ENCODE assay signal across 9 cellular contexts in the genomic region with DNA sequence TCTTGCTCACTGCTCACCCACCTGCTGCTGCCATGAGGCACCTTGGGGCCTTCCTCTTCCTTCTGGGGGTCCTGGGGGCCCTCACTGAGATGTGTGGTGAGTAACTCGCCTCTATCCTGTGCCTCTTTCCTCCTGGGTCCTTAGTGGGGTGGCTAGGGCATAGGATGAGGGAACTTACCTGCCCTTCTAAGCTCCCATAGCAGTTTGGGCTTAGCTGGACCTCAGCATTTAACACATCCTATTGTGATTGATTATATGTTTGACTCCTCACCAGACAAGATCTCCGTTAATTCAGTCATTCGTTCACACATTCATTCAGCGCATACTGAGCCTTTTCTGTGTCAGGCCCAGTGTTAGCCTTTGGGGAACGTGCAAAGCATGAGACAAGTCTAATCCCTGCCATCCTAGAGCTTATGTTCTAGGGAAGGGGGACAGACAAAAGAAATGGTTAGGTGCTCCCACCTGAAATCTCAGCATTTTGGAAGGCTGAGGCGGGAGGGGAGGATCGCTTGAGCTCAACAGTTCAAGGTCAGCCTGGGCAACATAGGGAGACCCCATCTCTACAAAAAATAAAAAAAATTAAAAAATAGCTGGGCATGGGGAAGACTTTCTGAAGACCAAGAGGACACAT. TPM values are rescaled to one million over a fixed set of nuclear protein-coding genes. Genes with fewer than 3 reads are reported as not detected.
DNase-seq lines count a peak whose midpoint lies in the region; ATAC-seq and TF ChIP-seq lines count a peak whose summit lies in the region.
"Had no signal": no experiment of that assay in that cellular context is flagged by ENCODE, and none has a peak within 500 bp of the region (broad histone marks: within the 10 kb centered on the region; RNA-seq: fewer than 3 reads in every experiment).

No MANE protein-coding gene starts in this region.

- CTCF ChIA-PET in activated CD4-positive, alpha-beta T cell treated with anti-CD3 and anti-CD28 coated beads, Interleukin-2, amount 10 ng/mL, durations not matched to agents 7 days and 5 days (lab: Charles Lee) = interaction anchor here (0.6 to 2.9 kb wide), 8 partner anchors 9 to 156 kb away, joined by 3 to 11 read pairs (median 4); no protein-coding TSS in a partner anchor
- CTCF ChIA-PET in GM10248 (lab: Yijun Ruan, JAX) = interaction anchor here (1.0 to 5.1 kb wide), 10 partner anchors 9 to 320 kb away, joined by 3 to 58 read pairs (median 10); a partner anchor contains a TSS

- DNase-seq in activated CD4-positive, alpha-beta T cell treated with anti-CD3 and anti-CD28 coated beads, Interleukin-2, amount 10 ng/mL, durations not matched to agents 7 days and 5 days = no peak
- no peak for DNase-seq in activated CD4-positive, alpha-beta T cell treated with anti-CD3 and anti-CD28 coated beads, Interleukin-2, amount 50 U/mL, for 48 hours
- DNase-seq in astrocyte of the cerebellum (ENCODE audit: low read depth) (no peak), right lobe of liver (no peak), thoracic aorta (ENCODE audit: low spot score) (no peak), HuH-7 (ENCODE audit: low spot score) (no peak), GM10248 (ENCODE audit: extremely low spot score) (no peak)
- no peak for DNase-seq in stimulated activated CD4-positive, alpha-beta T cell treated with anti-CD3 and anti-CD28 coated beads, Interleukin-12 subunit alpha, Interleukin-12 subunit beta, amount 100 ng/mL, for 4 hours

- peak overlapping the region; percentile 4 for H3K4me3 Mint-ChIP-seq in activated CD4-positive, alpha-beta T cell treated with anti-CD3 and anti-CD28 coated beads, Interleukin-2, amount 10 ng/mL, durations not matched to agents 7 days and 5 days

- H3K4me3 ChIP-seq in astrocyte of the cerebellum (ENCODE audit: low read depth, low read length) (peak overlapping the region; percentile 54), right lobe of liver (peak overlapping the region; percentile 61 to 77 (median 69)), thoracic aorta (peak overlapping the region; percentile 79)

- no peak for TF ChIP-seq POLR2A in right lobe of liver (IDR thresholded peaks at IDR 0.05)

- peak overlapping the region; percentile 84 for H3K27ac Mint-ChIP-seq in activated CD4-positive, alpha-beta T cell treated with anti-CD3 and anti-CD28 coated beads, Interleukin-2, amount 10 ng/mL, durations not matched to agents 7 days and 5 days

- H3K9me3 Mint-ChIP-seq in activated CD4-positive, alpha-beta T cell treated with anti-CD3 and anti-CD28 coated beads, Interleukin-2, amount 10 ng/mL, durations not matched to agents 7 days and 5 days = no peaks in the 10 kb centered on the region

- peaks cover 1% of the 10 kb centered on the region for H3K27me3 Mint-ChIP-seq in activated CD4-positive, alpha-beta T cell treated with anti-CD3 and anti-CD28 coated beads, Interleukin-2, amount 10 ng/mL, durations not matched to agents 7 days and 5 days

- in situ Hi-C loops in astrocyte of the cerebellum (cut with HindIII; ENCODE audit: low sequenced_read_pairs) = no loop called here

- H3K27me3 ChIP-seq in right lobe of liver (no peaks in the 10 kb centered on the region), thoracic aorta (replicated peaks; ENCODE audit: insufficient read depth) (no peaks in the 10 kb centered on the region)

- H3K4me1 ChIP-seq in right lobe of liver (peaks cover 0 to 16% (median 5%) of the 10 kb centered on the region in 4 donors), thoracic aorta (ENCODE audit: control insufficient read depth in 1 of 2, low read depth in 2 of 2) (peaks cover 9 to 26% of the 10 kb centered on the region in 2 donors)

- H3K9me3 ChIP-seq in right lobe of liver (no peaks in the 10 kb centered on the region), thoracic aorta (no peaks in the 10 kb centered on the region)

- H3K36me3 ChIP-seq in right lobe of liver = peaks cover 0 to 3% (median 0%) of the 10 kb centered on the region in 4 donors
- H3K36me3 ChIP-seq in thoracic aorta = no peaks in the 10 kb centered on the region

- 83% methylated on average over 6 of the region's 7 CpGs for WGBS in right lobe of liver (ENCODE audit: insufficient coverage, low coverage, low lambda C conversion rate, missing lambda C conversion rate)

- ATAC-seq in right lobe of liver = no peak
- no peak for ATAC-seq in thoracic aorta (ENCODE audit: insufficient number of reproducible peaks, low FRiP score, low read depth)

- H3K36me3 Mint-ChIP-seq in activated CD4-positive, alpha-beta T cell treated with anti-CD3 and anti-CD28 coated beads, Interleukin-2, amount 10 ng/mL, durations not matched to agents 7 days and 5 days (ENCODE audit: low read depth) = no peaks in the 10 kb centered on the region

- peaks cover 43% of the 10 kb centered on the region for H3K4me1 Mint-ChIP-seq in activated CD4-positive, alpha-beta T cell treated with anti-CD3 and anti-CD28 coated beads, Interleukin-2, amount 10 ng/mL, durations not matched to agents 7 days and 5 days

- intact Hi-C loops in right lobe of liver (cut with DNase I) = no loop called here

- no peak for TF ChIP-seq CTCF in astrocyte of the cerebellum (IDR thresholded peaks at IDR 0.05; ENCODE audit: low read depth, low read length, missing control alignments)
- no peak for TF ChIP-seq CTCF in right lobe of liver (IDR thresholded peaks at IDR 0.05)
- TF ChIP-seq CTCF in thoracic aorta (IDR thresholded peaks at IDR 0.05) = no peak
- TF ChIP-seq CTCF in GM10248 (IDR thresholded peaks at IDR 0.05; ENCODE audit: control extremely low read depth, extremely low read depth, low read depth, missing control alignments) = no peak

- POLR2A ChIA-PET in activated CD4-positive, alpha-beta T cell treated with anti-CD3 and anti-CD28 coated beads, Interleukin-2, amount 10 ng/mL, durations not matched to agents 7 days and 5 days (lab: Charles Lee) = interaction anchor here (0.7 kb wide), 1 partner anchor 37 kb away, joined by 3 read pairs; no protein-coding TSS in a partner anchor
- POLR2A ChIA-PET in GM10248 (lab: Yijun Ruan, JAX) = interaction anchor here (0.6 to 1.0 kb wide), 3 partner anchors 9 to 42 kb away, joined by 3 to 5 read pairs (median 5); no protein-coding TSS in a partner anchor

- H3K27ac ChIP-seq in right lobe of liver (peak overlapping the region; percentile 63 to 71 (median 67)), thoracic aorta (peak overlapping the region; percentile 28 to 35)
- H3K27ac ChIP-seq: HL-60 had no signal

RNA-seq across cellular contexts. Expression of a gene that starts 0.4 kb away (rescaled TPM):
- under 1 TPM; 0.32 to 0.54 TPM for total RNA-seq in activated CD4-positive, alpha-beta T cell treated with anti-CD3 and anti-CD28 coated beads, Interleukin-2, amount 10 ng/mL, durations not matched to agents 7 days and 5 days
- total RNA-seq in right lobe of liver = 10 to 100 TPM in 5 of 6 experiments, 1 to 10 TPM in 1; 8.9 to 14.6 (median 12.8) TPM
- total RNA-seq in thoracic aorta = 10 to 100 TPM; 33.9 to 82.0 TPM

RNA-seq across cellular contexts. Expression of a gene that starts 15.7 kb away (rescaled TPM):
- 10 to 100 TPM; 58.5 to 62.7 TPM for total RNA-seq in activated CD4-positive, alpha-beta T cell treated with anti-CD3 and anti-CD28 coated beads, Interleukin-2, amount 10 ng/mL, durations not matched to agents 7 days and 5 days
- total RNA-seq in right lobe of liver (10 to 100 TPM; 21.9 to 35.7 (median 31.4) TPM), thoracic aorta (10 to 100 TPM; 30.5 to 58.6 TPM)

RNA-seq across cellular contexts. Expression of a gene that starts 28.2 kb away (rescaled TPM):
- total RNA-seq in activated CD4-positive, alpha-beta T cell treated with anti-CD3 and anti-CD28 coated beads, Interleukin-2, amount 10 ng/mL, durations not matched to agents 7 days and 5 days = 1 to 10 TPM; 1.8 to 2.5 TPM
- total RNA-seq in right lobe of liver (1 to 10 TPM in 2 of 6 experiments, under 1 TPM in 4; 0.22 to 1.7 (median 0.48) TPM), thoracic aorta (10 to 100 TPM; 12.8 to 16.9 TPM)

RNA-seq across cellular contexts. Expression of a gene that starts 33.0 kb away (rescaled TPM):
- not detected for total RNA-seq in activated CD4-positive, alpha-beta T cell treated with anti-CD3 and anti-CD28 coated beads, Interleukin-2, amount 10 ng/mL, durations not matched to agents 7 days and 5 days
- total RNA-seq in right lobe of liver (1 to 10 TPM in 5 of 6 experiments, under 1 TPM in 1; 0.58 to 7.0 (median 3.3) TPM), thoracic aorta (1 to 10 TPM; 1.5 to 2.2 TPM)

Comparison
In these comparisons a context has a peak if more than half of its experiments do, and no peak if none do; other contexts are left out.
1. RNA of a gene that starts 0.4 kb away (total RNA-seq): 33.9 to 82.0 TPM in thoracic aorta and 8.9 to 14.6 TPM in right lobe of liver; 0.32 to 0.54 TPM in activated CD4-positive, alpha-beta T cell treated with anti-CD3 and anti-CD28 coated beads, Interleukin-2, amount 10 ng/mL, durations not matched to agents 7 days and 5 days; every median in the first group is over 4 times any median in the second.
2. Peak in every context shown above with its lines, with median percentiles within 50 percentile points of each other: H3K4me3 ChIP-seq.